ENCODE assay signal across 5 cellular contexts in genomic region chr3:195664131-195664530, GRCh38. TPM values are rescaled to one million over a fixed set of nuclear protein-coding genes. Genes with fewer than 3 reads are reported as not detected.
DNase-seq lines count a peak whose midpoint lies in the region; ATAC-seq and TF ChIP-seq lines count a peak whose summit lies in the region.
"Not testable (repeated sequence)": the region's sequence is repeated elsewhere in the genome, so short reads cannot be mapped to it uniquely, and the experiment has no call there.
"Had no signal": no experiment of that assay in that cellular context is flagged by ENCODE, and none has a peak within 500 bp of the region (broad histone marks: within the 10 kb centered on the region; RNA-seq: fewer than 3 reads in every experiment).

No MANE protein-coding gene starts in this region.

- H3K9me2 ChIP-seq in Loucy (replicated peaks; ENCODE audit: low read depth, low read length), result not testable (repeated sequence)

- not testable (repeated sequence) for H3K9me3 Mint-ChIP-seq in MCF 10A (ENCODE audit: unreplicated experiment)

- TF ChIP-seq CTCF in Loucy (conservative IDR thresholded peaks at IDR 0.05; ENCODE audit: low read length); MCF 10A (IDR thresholded peaks at IDR 0.05; ENCODE audit: unreplicated experiment): not testable (repeated sequence)

- not testable (repeated sequence) for H3F3A ChIP-seq in Loucy (ENCODE audit: low read depth)

- not testable (repeated sequence) for H4K20me1 ChIP-seq in Loucy (ENCODE audit: insufficient read depth, low read length, poor library complexity, severe bottlenecking)

- DNase-seq in MCF 10A (ENCODE audit: unreplicated experiment), result peak; percentile 40
- peak; percentile 5 for DNase-seq in islet precursor cell

- H3K4me3 ChIP-seq in Loucy (ENCODE audit: low read length, poor library complexity, severe bottlenecking), result peak overlapping the region; percentile 72

- H3K27me3 Mint-ChIP-seq in MCF 10A (ENCODE audit: insufficient read depth, unreplicated experiment), result not testable (repeated sequence)

- H3K79me2 ChIP-seq in Loucy (ENCODE audit: insufficient read depth, low read length), result peaks cover 40% of the 10 kb centered on the region

- H3K4me3 Mint-ChIP-seq in MCF 10A (ENCODE audit: unreplicated experiment), result not testable (repeated sequence)

- CTCF ChIA-PET in MCF 10A (lab: Yijun Ruan, JAX), result not testable (repeated sequence)

- POLR2A ChIA-PET in MCF 10A (lab: Yijun Ruan, JAX), result not testable (repeated sequence)

- H3K4me1 Mint-ChIP-seq in MCF 10A (ENCODE audit: insufficient read depth, unreplicated experiment), result not testable (repeated sequence)

- H3K36me3 Mint-ChIP-seq in MCF 10A (ENCODE audit: insufficient read depth, unreplicated experiment), result peaks cover 37% of the 10 kb centered on the region

- H3K9ac ChIP-seq in Loucy (ENCODE audit: low read depth, low read length, poor library complexity, severe bottlenecking), result peak overlapping the region; percentile 89

- not testable (repeated sequence) for H2AFZ ChIP-seq in Loucy (ENCODE audit: low read length)

- H3K4me2 ChIP-seq in Loucy (ENCODE audit: low read depth, low read length, poor library complexity, severe bottlenecking), result peak overlapping the region; percentile 77

- not testable (repeated sequence) for H3K9me3 ChIP-seq in Loucy (ENCODE audit: insufficient read depth, low read depth, low read length)

- not testable (repeated sequence) for H3K27me3 ChIP-seq in Loucy (ENCODE audit: insufficient read depth, low read length, poor library complexity, severe bottlenecking)

- intact Hi-C loops in MCF 10A (cut with micrococcal nuclease), result not testable (repeated sequence)

- peaks cover 25% of the 10 kb centered on the region; the same call in 1 of the 2 replicates for H3K36me3 ChIP-seq in Loucy (ENCODE audit: insufficient read depth, low read length)

- ATAC-seq in esophagus mucosa, result peak; percentile 21

- not testable (repeated sequence) for H3K4me1 ChIP-seq in Loucy (ENCODE audit: insufficient read depth, low read length, poor library complexity, severe bottlenecking)

- not testable (repeated sequence) for H3K27ac Mint-ChIP-seq in MCF 10A (ENCODE audit: low read depth, unreplicated experiment)

- not testable (repeated sequence) for BruUV-seq in MCF 10A (replicated peaks; lab: Mats Ljungman, UMichigan)

RNA-seq across cellular contexts. Expression of gene MUC20, which starts 56.6 kb away (rescaled TPM):
- total RNA-seq in MCF 10A (2022) (2.3 and 3.5 TPM in 2 replicates), esophagus mucosa (34.9 TPM)
- total RNA-seq: Daoy had no signal

Comparison
In these comparisons a context has a peak if more than half of its experiments do, and no peak if none do; other contexts are left out.
1. Peak in every context shown above with its lines: DNase-seq, ATAC-seq and H3K4me3 ChIP-seq.